ENCODE assay signal across 8 cellular contexts in the genomic region with DNA sequence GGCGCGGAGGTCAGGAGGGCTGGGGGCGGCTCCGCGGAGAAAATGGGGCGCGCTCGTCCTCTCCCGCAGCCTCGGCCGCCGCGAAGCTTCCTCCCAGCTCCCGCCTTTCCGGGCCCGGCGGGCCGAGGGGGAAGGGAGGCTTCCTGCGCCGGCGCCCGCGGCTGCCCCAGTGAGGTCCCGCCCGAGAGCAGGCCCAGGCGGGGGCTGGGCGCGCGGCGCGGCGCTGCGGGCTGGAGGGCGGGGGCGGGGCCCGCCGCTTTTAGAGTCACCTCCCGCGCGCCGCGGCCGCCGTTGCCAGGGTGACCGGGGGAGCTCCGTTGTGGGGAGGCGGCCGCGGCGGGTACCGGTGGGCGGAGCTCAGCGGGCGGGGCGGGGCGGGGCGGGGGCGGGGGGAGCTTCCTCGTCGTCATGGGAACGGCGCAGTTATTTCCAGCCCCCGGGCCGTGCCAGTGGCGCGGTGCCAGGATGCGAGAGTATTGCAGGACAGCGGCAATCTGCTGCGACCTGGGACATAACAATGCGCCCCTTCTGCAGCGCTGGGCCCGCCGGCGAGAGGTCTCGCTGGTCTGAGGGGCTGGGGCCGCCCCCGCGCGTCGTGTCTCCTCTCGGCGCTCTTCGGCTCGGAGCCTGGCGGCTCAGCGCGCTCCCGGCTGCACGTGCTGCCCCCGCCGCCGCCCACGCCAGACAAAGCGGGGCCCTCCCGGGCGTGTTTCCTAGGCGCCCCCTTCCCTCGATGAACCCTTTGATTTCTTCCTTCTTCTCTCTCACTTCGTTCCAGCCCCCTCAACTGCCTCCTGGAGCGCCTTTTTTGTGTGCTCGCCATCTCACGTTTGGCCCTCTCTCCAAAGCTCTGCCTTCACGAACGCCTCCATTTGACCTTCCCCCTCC. TPM values are rescaled to one million over a fixed set of nuclear protein-coding genes. Genes with fewer than 3 reads are reported as not detected.
A peak's percentile ranks its signal among the peaks of the same experiment; 100 is the strongest.
DNase-seq lines count a peak whose midpoint lies in the region; ATAC-seq, FAIRE-seq and TF ChIP-seq lines count a peak whose summit lies in the region.

No MANE protein-coding gene starts in this region.

- 2% methylated on average over 66 to 104 of the region's 104 CpGs for WGBS in esophagus, 2 donors

- H3K9me3 Mint-ChIP-seq in activated T-cell treated with anti-CD3 and anti-CD28 coated beads, Interleukin-2, amount 50 U/mL, for 24 hours, result no peaks in the 10 kb centered on the region

- peak overlapping the region; percentile 84 for H3K27ac Mint-ChIP-seq in activated T-cell treated with anti-CD3 and anti-CD28 coated beads, Interleukin-2, amount 50 U/mL, for 24 hours

- POLR2A ChIA-PET in PC-3 (lab: Charles Lee; ENCODE audit: unreplicated experiment), result interaction anchor here (0.6 to 1.4 kb wide), 11 partner anchors 10 to 587 kb away, joined by 3 to 21 read pairs (median 3); a partner anchor contains a TSS

- no peaks in the 10 kb centered on the region for H4K20me1 ChIP-seq in PC-3 (ENCODE audit: low read length)

- ATAC-seq in GM21528 (IDR thresholded peaks at IDR 0.05; ENCODE audit: low FRiP score, unreplicated experiment) (peak; percentile 77), PC-3 (peak; percentile 72)

- H3K4me1 ChIP-seq in PC-3 (ENCODE audit: insufficient read depth, low read length) (peaks cover 64% of the 10 kb centered on the region), esophagus (ENCODE audit: control insufficient read depth in 2 of 2, insufficient read depth in 2 of 2, low read length in 1 of 2) (peaks cover 2 to 6% of the 10 kb centered on the region in 2 donors), muscle layer of colon (ENCODE audit: insufficient read depth, low read length) (peaks cover 12% of the 10 kb centered on the region)

- CTCF ChIA-PET in PC-3 (lab: Charles Lee), result interaction anchor here (0.6 to 0.8 kb wide), 2 partner anchors 12 to 118 kb away, joined by 3 to 8 read pairs; no protein-coding TSS in a partner anchor

- H3K9me3 ChIP-seq in PC-3 (ENCODE audit: low read length) (no peaks in the 10 kb centered on the region), esophagus (ENCODE audit: control insufficient read depth in 2 of 2, insufficient read depth in 1 of 2, low read depth in 1 of 2, low read length in 1 of 2) (no peaks in the 10 kb centered on the region), muscle layer of colon (ENCODE audit: low read length) (no peaks in the 10 kb centered on the region)

- H2AFZ ChIP-seq in PC-3 (ENCODE audit: low read length), result peak overlapping the region; percentile 54

- no peak for FAIRE-seq in D721Med (lab: Jason Lieb, UNC)

- TF ChIP-seq EP300 in Ishikawa (IDR thresholded peaks at IDR 0.05; ENCODE audit: borderline replicate concordance), result no peak

- peaks cover 15% of the 10 kb centered on the region for H3K27me3 Mint-ChIP-seq in activated T-cell treated with anti-CD3 and anti-CD28 coated beads, Interleukin-2, amount 50 U/mL, for 24 hours

- TF ChIP-seq CTCF in D721Med (IDR thresholded peaks at IDR 0.05; ENCODE audit: insufficient read depth, missing control alignments) (no peak), PC-3 (conservative IDR thresholded peaks at IDR 0.05; ENCODE audit: low read depth, low read length) (no peak)

- peak overlapping the region; percentile 78 for H3K4me3 Mint-ChIP-seq in activated T-cell treated with anti-CD3 and anti-CD28 coated beads, Interleukin-2, amount 50 U/mL, for 24 hours

- no peaks in the 10 kb centered on the region for H3F3A ChIP-seq in PC-3 (ENCODE audit: low read length, unreplicated experiment)

- TF ChIP-seq RAD21 in Ishikawa (IDR thresholded peaks at IDR 0.05; ENCODE audit: low read depth), result no peak

- intact Hi-C loops in PC-3 (cut with micrococcal nuclease), result loop anchor here (1.0 to 2.0 kb wide), 2 partner anchors 15 to 37 kb away; no protein-coding TSS in a partner anchor

- peak overlapping the region; percentile 90 for H3K4me2 ChIP-seq in PC-3 (ENCODE audit: low read length)

- H3K27me3 ChIP-seq in PC-3 (ENCODE audit: low read length) (no peaks in the 10 kb centered on the region), esophagus (ENCODE audit: control insufficient read depth in 1 of 2, insufficient read depth in 2 of 2, low read length in 2 of 2) (no peaks in the 10 kb centered on the region), muscle layer of colon (ENCODE audit: control insufficient read depth in 1 of 2, insufficient read depth in 2 of 2, low read length in 2 of 2) (no peaks in the 10 kb centered on the region)

- H3K9me2 ChIP-seq in PC-3 (replicated peaks; ENCODE audit: low read length), result no peaks in the 10 kb centered on the region

- no peaks in the 10 kb centered on the region for H3K36me3 Mint-ChIP-seq in activated T-cell treated with anti-CD3 and anti-CD28 coated beads, Interleukin-2, amount 50 U/mL, for 24 hours (ENCODE audit: low read depth)

- peak overlapping the region; percentile 91 for H3K27ac ChIP-seq in PC-3 (ENCODE audit: low read length)
- H3K27ac ChIP-seq in esophagus (ENCODE audit: low read depth in 2 of 2, low read length in 1 of 2), result peak overlapping the region; percentile 84 to 93
- peak overlapping the region; percentile 86 for H3K27ac ChIP-seq in muscle layer of colon (ENCODE audit: low read depth, low read length)

- peaks cover 24% of the 10 kb centered on the region for H3K79me2 ChIP-seq in PC-3 (ENCODE audit: low read length)

- H3K4me1 Mint-ChIP-seq in activated T-cell treated with anti-CD3 and anti-CD28 coated beads, Interleukin-2, amount 50 U/mL, for 24 hours (ENCODE audit: low read depth), result peaks cover 68% of the 10 kb centered on the region

- peak overlapping the region; percentile 99 for H3K9ac ChIP-seq in PC-3 (ENCODE audit: low read length)
- peak overlapping the region; percentile 85 for H3K9ac ChIP-seq in muscle layer of colon (ENCODE audit: low read length)

- H3K4me3 ChIP-seq in PC-3 (ENCODE audit: low read length) (peak overlapping the region; percentile 68), esophagus (ENCODE audit: low read depth in 1 of 2, low read length in 2 of 2) (peak overlapping the region; percentile 71 to 92), muscle layer of colon (ENCODE audit: low read depth in 1 of 2, low read length in 2 of 2) (peak overlapping the region; percentile 78 to 84)

- DNase-seq in D721Med (ENCODE audit: insufficient read length, low spot score), result peak; percentile 97
- DNase-seq in PC-3, result peak; percentile 85
- peak; percentile 90 for DNase-seq in activated T-cell treated with anti-CD3 and anti-CD28 coated beads, Interleukin-2, amount 50 U/mL, for 24 hours
- DNase-seq in stimulated activated CD8-positive, alpha-beta memory T cell treated with anti-CD3 and anti-CD28 coated beads, Interleukin-7, amount 100 ng/mL, for 1 hour (ENCODE audit: low read depth in 2 of 2), result peak; percentile 88 to 90

- H3K36me3 ChIP-seq in PC-3 (ENCODE audit: low read depth, low read length) (no peaks in the 10 kb centered on the region), esophagus (ENCODE audit: control insufficient read depth in 2 of 2, insufficient read depth in 2 of 2, low read length in 1 of 2) (no peaks in the 10 kb centered on the region), muscle layer of colon (ENCODE audit: insufficient read depth, low read length) (no peaks in the 10 kb centered on the region)

- no TSS peak for BruUV-seq in PC-3 (replicated peaks; lab: Mats Ljungman, UMichigan)

TF ChIP-seq in Ishikawa, 13 proteins besides CTCF, POLR2A, EP300 and RAD21 (continues in another document):
- 0 out of 2 replicates have a peak, but pooled peaks have one; percentile 9 for TF ChIP-seq ZBTB7A (IDR thresholded peaks at IDR 0.05; ENCODE audit: low read depth)
- TF ChIP-seq TCF12 (IDR thresholded peaks at IDR 0.05; ENCODE audit: low read depth), result peak; percentile 65; the same call in 1 of the 2 replicates
- TF ChIP-seq FOXM1 (IDR thresholded peaks at IDR 0.05; ENCODE audit: borderline replicate concordance, low read depth), result no peak
- 0 out of 2 replicates have a peak, but pooled peaks have one; percentile 12 for TF ChIP-seq YY1 (IDR thresholded peaks at IDR 0.05; ENCODE audit: low read depth)
- no peak for TF ChIP-seq CREB1 (IDR thresholded peaks at IDR 0.05; ENCODE audit: low read depth)
- TF ChIP-seq CEBPB (IDR thresholded peaks at IDR 0.05), result no peak
- TF ChIP-seq, protein P1, sequence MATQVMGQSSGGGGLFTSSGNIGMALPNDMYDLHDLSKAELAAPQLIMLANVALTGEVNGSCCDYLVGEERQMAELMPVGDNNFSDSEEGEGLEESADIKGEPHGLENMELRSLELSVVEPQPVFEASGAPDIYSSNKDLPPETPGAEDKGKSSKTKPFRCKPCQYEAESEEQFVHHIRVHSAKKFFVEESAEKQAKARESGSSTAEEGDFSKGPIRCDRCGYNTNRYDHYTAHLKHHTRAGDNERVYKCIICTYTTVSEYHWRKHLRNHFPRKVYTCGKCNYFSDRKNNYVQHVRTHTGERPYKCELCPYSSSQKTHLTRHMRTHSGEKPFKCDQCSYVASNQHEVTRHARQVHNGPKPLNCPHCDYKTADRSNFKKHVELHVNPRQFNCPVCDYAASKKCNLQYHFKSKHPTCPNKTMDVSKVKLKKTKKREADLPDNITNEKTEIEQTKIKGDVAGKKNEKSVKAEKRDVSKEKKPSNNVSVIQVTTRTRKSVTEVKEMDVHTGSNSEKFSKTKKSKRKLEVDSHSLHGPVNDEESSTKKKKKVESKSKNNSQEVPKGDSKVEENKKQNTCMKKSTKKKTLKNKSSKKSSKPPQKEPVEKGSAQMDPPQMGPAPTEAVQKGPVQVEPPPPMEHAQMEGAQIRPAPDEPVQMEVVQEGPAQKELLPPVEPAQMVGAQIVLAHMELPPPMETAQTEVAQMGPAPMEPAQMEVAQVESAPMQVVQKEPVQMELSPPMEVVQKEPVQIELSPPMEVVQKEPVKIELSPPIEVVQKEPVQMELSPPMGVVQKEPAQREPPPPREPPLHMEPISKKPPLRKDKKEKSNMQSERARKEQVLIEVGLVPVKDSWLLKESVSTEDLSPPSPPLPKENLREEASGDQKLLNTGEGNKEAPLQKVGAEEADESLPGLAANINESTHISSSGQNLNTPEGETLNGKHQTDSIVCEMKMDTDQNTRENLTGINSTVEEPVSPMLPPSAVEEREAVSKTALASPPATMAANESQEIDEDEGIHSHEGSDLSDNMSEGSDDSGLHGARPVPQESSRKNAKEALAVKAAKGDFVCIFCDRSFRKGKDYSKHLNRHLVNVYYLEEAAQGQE (IDR thresholded peaks at IDR 0.05; ENCODE audit: low read depth), result no peak
- TF ChIP-seq, protein P2, sequence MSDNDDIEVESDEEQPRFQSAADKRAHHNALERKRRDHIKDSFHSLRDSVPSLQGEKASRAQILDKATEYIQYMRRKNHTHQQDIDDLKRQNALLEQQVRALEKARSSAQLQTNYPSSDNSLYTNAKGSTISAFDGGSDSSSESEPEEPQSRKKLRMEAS (IDR thresholded peaks at IDR 0.05), result peak; percentile 96
- TF ChIP-seq, protein P3, sequence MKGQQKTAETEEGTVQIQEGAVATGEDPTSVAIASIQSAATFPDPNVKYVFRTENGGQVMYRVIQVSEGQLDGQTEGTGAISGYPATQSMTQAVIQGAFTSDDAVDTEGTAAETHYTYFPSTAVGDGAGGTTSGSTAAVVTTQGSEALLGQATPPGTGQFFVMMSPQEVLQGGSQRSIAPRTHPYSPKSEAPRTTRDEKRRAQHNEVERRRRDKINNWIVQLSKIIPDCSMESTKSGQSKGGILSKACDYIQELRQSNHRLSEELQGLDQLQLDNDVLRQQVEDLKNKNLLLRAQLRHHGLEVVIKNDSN (IDR thresholded peaks at IDR 0.05), result peak; percentile 40; the same call in 1 of the 2 replicates
- TF ChIP-seq NFIC (IDR thresholded peaks at IDR 0.05), result peak; percentile 83

RNA-seq across cellular contexts. Expression of a gene that starts 16.9 kb away (rescaled TPM):
- 100 and 126 TPM in 2 replicates for total RNA-seq in PC-3 (2014; rRNA removed)
- polyA plus RNA-seq in esophagus, result 10 to 100 TPM; 16.7 to 27.2 TPM

Comparison
In these comparisons a context has a peak if more than half of its experiments do, and no peak if none do; other contexts are left out.
1. Peak in every context shown above with its lines: DNase-seq, ATAC-seq, H3K4me3 ChIP-seq and H3K27ac ChIP-seq.